Comparison of ENCODE assay signal across 11 cellular contexts in the genomic region with DNA sequence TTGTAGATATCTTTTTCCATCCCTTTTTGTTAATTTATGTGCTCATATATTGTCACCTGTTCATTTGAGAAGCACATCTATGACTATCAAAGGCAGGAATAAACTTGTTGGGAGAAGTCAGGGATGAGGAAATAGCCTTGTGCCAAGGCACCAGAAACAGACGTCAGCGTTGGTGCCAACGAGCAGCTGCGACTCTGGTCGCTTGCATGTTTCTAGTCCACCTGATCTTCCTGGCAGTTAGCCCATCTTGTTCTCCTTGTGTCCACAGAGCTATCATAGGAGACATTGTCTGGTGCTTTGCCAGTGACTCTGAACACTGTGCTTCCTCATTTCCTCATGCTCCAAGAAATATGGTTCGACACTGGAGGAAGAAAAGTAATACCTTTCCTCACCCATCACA.
DNase-seq lines count a peak whose midpoint lies in the region; ATAC-seq and TF ChIP-seq lines count a peak whose summit lies in the region.
"Had no signal": no experiment of that assay in that cellular context is flagged by ENCODE, and none has a peak within 500 bp of the region (broad histone marks: within the 10 kb centered on the region; RNA-seq: fewer than 3 reads in every experiment).

No MANE protein-coding gene starts in this region.

- DNase-seq in NCI-H187 treated with DMSO at 0.1 percent for 48 hours (lab: John Stamatoyannopoulos, UW), result peak; percentile 24
- DNase-seq in NCI-H187 (lab: John Stamatoyannopoulos, UW), result no peak
- DNase-seq in NCI-H774 (lab: John Stamatoyannopoulos, UW), result peak; percentile 89
- DNase-seq in left cardiac atrium, result peak; percentile 44
- peak; percentile 71 for DNase-seq in upper lobe of right lung
- no peak for DNase-seq in GM03348 (ENCODE audit: low spot score)
- DNase-seq in activated gamma-delta T cell (lab: John Stamatoyannopoulos, UW), result no peak
- DNase-seq: activated naive CD8-positive, alpha-beta T cell treated with anti-CD3 and anti-CD28 coated beads, Interleukin-2, amount 10 ng/mL, durations not matched to agents 7 days and 5 days; effector memory CD8-positive, alpha-beta T cell; EL had no signal

- H3K4me1 ChIP-seq in upper lobe of right lung, result peaks cover 12% of the 10 kb centered on the region

- H3K9me3 ChIP-seq in upper lobe of right lung, result no peaks in the 10 kb centered on the region

- H3K4me3 ChIP-seq in upper lobe of right lung, result no peak overlapping the region

- no peak for TF ChIP-seq CTCF in upper lobe of right lung (IDR thresholded peaks at IDR 0.05)

- intact Hi-C loops in left cardiac atrium (cut with DNase I), result no loop called here
- intact Hi-C loops in upper lobe of right lung (cut with DNase I), result loop anchor here (10.0 kb wide), 1 partner anchor 57 kb away; no protein-coding TSS in a partner anchor

- ATAC-seq in left cardiac atrium (peak in 1 of 2 donors; percentile 72), upper lobe of right lung (peak; percentile 75), GM19324 (IDR thresholded peaks at IDR 0.05; ENCODE audit: low FRiP score, unreplicated experiment) (no peak)
- ATAC-seq: effector memory CD8-positive, alpha-beta T cell had no signal

- H3K27ac ChIP-seq in upper lobe of right lung, result no peak overlapping the region

- no peaks in the 10 kb centered on the region for H3K27me3 ChIP-seq in upper lobe of right lung

- no peaks in the 10 kb centered on the region for H3K36me3 ChIP-seq in upper lobe of right lung

Comparison
In these comparisons a context has a peak if more than half of its experiments do, and no peak if none do; other contexts are left out.
1. DNase-seq: peak in NCI-H187 treated with DMSO at 0.1 percent for 48 hours (single experiment), NCI-H774 (single experiment), left cardiac atrium (single experiment) and upper lobe of right lung (single experiment); none in NCI-H187 (0 of 2), GM03348 (single experiment) and activated gamma-delta T cell (single experiment).